11 cellular contexts compared by ENCODE assay signal in genomic region chr6:42188406-42188805, GRCh38. TPM values are rescaled to one million over a fixed set of nuclear protein-coding genes. Genes with fewer than 3 reads are reported as not detected.
"Had no signal": no experiment of that assay in that cellular context is flagged by ENCODE, and none has a peak within 500 bp of the region (broad histone marks: within the 10 kb centered on the region; RNA-seq: fewer than 3 reads in every experiment).

No MANE protein-coding gene starts in this region.

- ATAC-seq: HCT116, HepG2 had no signal

- H3K9me3 Mint-ChIP-seq: HFFc6 had no signal

- H3K4me3 ChIP-seq: GM23248, HAP-1 had no signal

- H3K9me3 ChIP-seq: HAP-1 had no signal

- H3K9ac ChIP-seq: GM23248 had no signal

- H2AFZ ChIP-seq: GM23248 had no signal

- H3K36me3 ChIP-seq: HAP-1 had no signal

- H3K27ac Mint-ChIP-seq: HFFc6 had no signal

- H3K27ac ChIP-seq: GM23248, HL-60 had no signal

- H3K4me3 Mint-ChIP-seq: HFFc6 had no signal

- DNase-seq: GM23248, GOT3, H7, HFFc6, KBM-7 had no signal

- FAIRE-seq: HepG2 had no signal

RNA-seq across cellular contexts. Expression of gene GUCA1B, which starts 6.3 kb away (rescaled TPM):
- total RNA-seq: H4, HT1080 had no signal
- polyA plus RNA-seq: GM23248 had no signal

RNA-seq across cellular contexts. Expression of gene GUCA1A, which starts 15.2 kb away (rescaled TPM):
- total RNA-seq: GM23248, H4, HepG2, HFFc6, HT1080 had no signal
- polyA plus RNA-seq: GM23248, HepG2 had no signal

RNA-seq across cellular contexts. Expression of gene C6orf132, which starts 46.0 kb away (rescaled TPM):
- total RNA-seq: H4, HT1080 had no signal
